10 cellular contexts compared by ENCODE assay signal in the genomic region with DNA sequence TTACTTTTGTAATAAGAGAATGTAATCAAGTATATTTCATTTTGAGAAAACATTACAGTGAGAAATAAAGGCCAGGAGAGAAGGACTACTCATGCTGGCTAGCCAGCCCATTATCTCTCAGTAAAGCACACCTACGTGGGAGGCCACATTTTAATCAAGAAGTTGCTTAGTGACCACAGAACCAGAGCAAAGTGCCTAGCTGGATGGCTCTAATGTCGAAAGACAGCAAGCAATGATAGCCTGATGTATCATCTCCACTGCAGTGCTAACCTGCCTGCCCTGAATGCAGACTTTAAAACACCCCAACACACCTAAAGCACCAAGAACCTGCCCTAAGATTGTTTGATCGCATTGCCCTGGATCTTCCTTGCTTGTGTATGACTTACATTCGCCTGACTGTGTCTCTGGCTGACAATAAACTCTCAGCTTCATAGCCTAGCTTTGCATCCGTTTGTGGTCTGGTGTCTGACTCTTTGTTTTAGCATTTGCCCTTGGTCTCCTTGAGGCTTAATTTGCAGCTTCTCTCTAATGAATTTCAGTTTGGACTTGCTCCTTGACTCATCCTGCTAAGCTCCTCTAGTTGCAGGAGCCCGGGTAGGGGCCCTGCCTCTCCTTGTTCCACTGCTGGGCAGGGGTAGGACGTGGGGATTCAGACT. TPM values are rescaled to one million over a fixed set of nuclear protein-coding genes. Genes with fewer than 3 reads are reported as not detected.
DNase-seq lines count a peak whose midpoint lies in the region; ATAC-seq and TF ChIP-seq lines count a peak whose summit lies in the region.
"Had no signal": no experiment of that assay in that cellular context is flagged by ENCODE, and none has a peak within 500 bp of the region (broad histone marks: within the 10 kb centered on the region; RNA-seq: fewer than 3 reads in every experiment).

No MANE protein-coding gene starts in this region.

- no peaks in the 10 kb centered on the region for H3K9me2 ChIP-seq in OCI-LY1 (ENCODE audit: low read depth, low read length)

- intact Hi-C loops in spleen (cut with DNase I; ENCODE audit: low total_unique reads), result loop anchor here (5.0 kb wide), 1 partner anchor 210 kb away; no protein-coding TSS in a partner anchor

- H3F3A ChIP-seq in OCI-LY1 (ENCODE audit: insufficient read depth, low read length), result no peaks in the 10 kb centered on the region

- peak overlapping the region; percentile 21; the same call in 1 of the 2 replicates for H3K9ac ChIP-seq in OCI-LY1 (ENCODE audit: low read length)

- no peaks in the 10 kb centered on the region for H3K9me3 Mint-ChIP-seq in activated CD8-positive, alpha-beta memory T cell treated with anti-CD3 and anti-CD28 coated beads, Interleukin-2, amount 10 ng/mL, durations not matched to agents 7 days and 5 days (ENCODE audit: low read depth)
- H3K9me3 Mint-ChIP-seq in activated naive CD8-positive, alpha-beta T cell treated with anti-CD3 and anti-CD28 coated beads, Interleukin-2, amount 10 ng/mL, durations not matched to agents 7 days and 5 days, result no peaks in the 10 kb centered on the region

- peaks cover 24% of the 10 kb centered on the region for H3K4me1 ChIP-seq in OCI-LY1 (ENCODE audit: insufficient read depth, low read length, severe bottlenecking)
- H3K4me1 ChIP-seq in spleen, result peaks cover 0 to 10% (median 3%) of the 10 kb centered on the region in 6 donors

- peak; percentile 68 for DNase-seq in activated CD8-positive, alpha-beta memory T cell treated with anti-CD3 and anti-CD28 coated beads, Interleukin-2, amount 10 ng/mL, durations not matched to agents 7 days and 5 days
- DNase-seq in activated CD8-positive, alpha-beta memory T cell treated with anti-CD3 and anti-CD28 coated beads, Interleukin-2, amount 50 U/mL, for 4 hours, result no peak
- DNase-seq in activated naive CD8-positive, alpha-beta T cell treated with anti-CD3 and anti-CD28 coated beads, Interleukin-2, amount 10 ng/mL, durations not matched to agents 7 days and 5 days, result peak; percentile 32
- peak; percentile 46 for DNase-seq in spleen
- DNase-seq in GM20000 (ENCODE audit: low spot score), result no peak
- DNase-seq in NK-92 (lab: John Stamatoyannopoulos, UW; ENCODE audit: unreplicated experiment), result no peak
- DNase-seq: NCI-H446 treated with DMSO at 0.1 percent for 48 hours had no signal

- H3K27me3 Mint-ChIP-seq in activated CD8-positive, alpha-beta memory T cell treated with anti-CD3 and anti-CD28 coated beads, Interleukin-2, amount 10 ng/mL, durations not matched to agents 7 days and 5 days, result no peaks in the 10 kb centered on the region
- H3K27me3 Mint-ChIP-seq in activated naive CD8-positive, alpha-beta T cell treated with anti-CD3 and anti-CD28 coated beads, Interleukin-2, amount 10 ng/mL, durations not matched to agents 7 days and 5 days, result no peaks in the 10 kb centered on the region

- no peaks in the 10 kb centered on the region for H3K36me3 Mint-ChIP-seq in activated CD8-positive, alpha-beta memory T cell treated with anti-CD3 and anti-CD28 coated beads, Interleukin-2, amount 10 ng/mL, durations not matched to agents 7 days and 5 days
- no peaks in the 10 kb centered on the region for H3K36me3 Mint-ChIP-seq in activated naive CD8-positive, alpha-beta T cell treated with anti-CD3 and anti-CD28 coated beads, Interleukin-2, amount 10 ng/mL, durations not matched to agents 7 days and 5 days

- CTCF ChIA-PET in activated CD8-positive, alpha-beta memory T cell treated with anti-CD3 and anti-CD28 coated beads, Interleukin-2, amount 10 ng/mL, durations not matched to agents 7 days and 5 days (lab: Charles Lee), result interaction anchor here (0.8 to 4.6 kb wide), 16 partner anchors 9 to 244 kb away, joined by 3 to 47 read pairs (median 5); partner anchors contain the start of genes SEPTIN6 and SOWAHD

- H3K79me2 ChIP-seq in OCI-LY1 (ENCODE audit: insufficient read depth, low read length), result no peaks in the 10 kb centered on the region

- TF ChIP-seq CTCF in OCI-LY1 (IDR thresholded peaks at IDR 0.05; ENCODE audit: low read length) (no peak), spleen (IDR thresholded peaks at IDR 0.05 in 8 of 11, conservative IDR thresholded peaks at IDR 0.05 in 3 of 11) (no peak), GM20000 (IDR thresholded peaks at IDR 0.05; ENCODE audit: extremely low read depth, missing control alignments) (no peak)

- H3K27me3 ChIP-seq in OCI-LY1 (ENCODE audit: insufficient read depth, low read length), result no peaks in the 10 kb centered on the region
- H3K27me3 ChIP-seq in spleen (replicated peaks in 1 of 7), result no peaks in the 10 kb centered on the region

- no peaks in the 10 kb centered on the region for H3K36me3 ChIP-seq in OCI-LY1 (ENCODE audit: insufficient read depth, low read length)
- H3K36me3 ChIP-seq in spleen, result no peaks in the 10 kb centered on the region

- H3K4me1 Mint-ChIP-seq in activated CD8-positive, alpha-beta memory T cell treated with anti-CD3 and anti-CD28 coated beads, Interleukin-2, amount 10 ng/mL, durations not matched to agents 7 days and 5 days, result peaks cover 20% of the 10 kb centered on the region
- peaks cover 10% of the 10 kb centered on the region for H3K4me1 Mint-ChIP-seq in activated naive CD8-positive, alpha-beta T cell treated with anti-CD3 and anti-CD28 coated beads, Interleukin-2, amount 10 ng/mL, durations not matched to agents 7 days and 5 days

- TF ChIP-seq POLR2A in spleen (IDR thresholded peaks at IDR 0.05), result no peak

- no peaks in the 10 kb centered on the region for H4K20me1 ChIP-seq in OCI-LY1 (ENCODE audit: insufficient read depth, low read length)

- peak; percentile 90 for ATAC-seq in activated CD8-positive, alpha-beta memory T cell treated with anti-CD3 and anti-CD28 coated beads, Interleukin-2, amount 10 ng/mL, durations not matched to agents 7 days and 5 days
- peak; percentile 88 for ATAC-seq in activated naive CD8-positive, alpha-beta T cell treated with anti-CD3 and anti-CD28 coated beads, Interleukin-2, amount 10 ng/mL, durations not matched to agents 7 days and 5 days (ENCODE audit: low read depth)
- ATAC-seq in HG03432 (IDR thresholded peaks at IDR 0.05; ENCODE audit: unreplicated experiment), result no peak

- H3K4me3 ChIP-seq in OCI-LY1 (ENCODE audit: low read depth, low read length, poor library complexity, severe bottlenecking), result no peak overlapping the region
- no peak overlapping the region for H3K4me3 ChIP-seq in spleen

- POLR2A ChIA-PET in activated naive CD8-positive, alpha-beta T cell treated with anti-CD3 and anti-CD28 coated beads, Interleukin-2, amount 10 ng/mL, durations not matched to agents 7 days and 5 days (lab: Charles Lee), result interaction anchor here (0.7 to 3.6 kb wide), 10 partner anchors 10 to 121 kb away, joined by 3 to 22 read pairs (median 8); partner anchors contain the start of genes NKRF and SEPTIN6

- 47 to 77% (median 60%) methylated on average over 7 of the region's 7 CpGs for WGBS in spleen, 5 donors

- H3K27ac ChIP-seq in OCI-LY1 (ENCODE audit: low read depth, low read length, poor library complexity, severe bottlenecking) (peak overlapping the region; percentile 65), spleen (peak overlapping the region in 2 of 8 donors; percentile 9 to 53)

- peak overlapping the region; percentile 34 for H3K4me3 Mint-ChIP-seq in activated CD8-positive, alpha-beta memory T cell treated with anti-CD3 and anti-CD28 coated beads, Interleukin-2, amount 10 ng/mL, durations not matched to agents 7 days and 5 days
- H3K4me3 Mint-ChIP-seq in activated naive CD8-positive, alpha-beta T cell treated with anti-CD3 and anti-CD28 coated beads, Interleukin-2, amount 10 ng/mL, durations not matched to agents 7 days and 5 days, result peak overlapping the region; percentile 58

- H3K9me3 ChIP-seq in OCI-LY1 (ENCODE audit: low read length) (no peaks in the 10 kb centered on the region), spleen (no peaks in the 10 kb centered on the region)

- no peak overlapping the region for H2AFZ ChIP-seq in OCI-LY1 (ENCODE audit: low read length)

- H3K27ac Mint-ChIP-seq in activated CD8-positive, alpha-beta memory T cell treated with anti-CD3 and anti-CD28 coated beads, Interleukin-2, amount 10 ng/mL, durations not matched to agents 7 days and 5 days, result peak overlapping the region; percentile 91
- peak overlapping the region; percentile 87 for H3K27ac Mint-ChIP-seq in activated naive CD8-positive, alpha-beta T cell treated with anti-CD3 and anti-CD28 coated beads, Interleukin-2, amount 10 ng/mL, durations not matched to agents 7 days and 5 days

- peak overlapping the region; percentile 2; the same call in 1 of the 2 replicates for H3K4me2 ChIP-seq in OCI-LY1 (ENCODE audit: low read length)

RNA-seq across cellular contexts. Expression of gene SOWAHD, which starts 31.4 kb away (rescaled TPM):
- 1 to 10 TPM; 2.1 to 4.7 TPM for total RNA-seq in activated CD8-positive, alpha-beta memory T cell treated with anti-CD3 and anti-CD28 coated beads, Interleukin-2, amount 10 ng/mL, durations not matched to agents 7 days and 5 days
- 1 to 10 TPM; 1.7 to 2.1 TPM for total RNA-seq in activated naive CD8-positive, alpha-beta T cell treated with anti-CD3 and anti-CD28 coated beads, Interleukin-2, amount 10 ng/mL, durations not matched to agents 7 days and 5 days
- 1 to 10 TPM; 5.0 to 9.5 (median 8.1) TPM for total RNA-seq in spleen
- polyA plus RNA-seq in spleen, result 10 to 100 TPM; 19.2 to 26.2 (median 19.9) TPM
- total RNA-seq: dermis microvascular lymphatic vessel endothelial cell had no signal

RNA-seq across cellular contexts. Expression of gene SEPTIN6, which starts 34.1 kb away (rescaled TPM):
- total RNA-seq in activated CD8-positive, alpha-beta memory T cell treated with anti-CD3 and anti-CD28 coated beads, Interleukin-2, amount 10 ng/mL, durations not matched to agents 7 days and 5 days, result 100 to 1,000 TPM; 236 to 263 TPM
- total RNA-seq in activated naive CD8-positive, alpha-beta T cell treated with anti-CD3 and anti-CD28 coated beads, Interleukin-2, amount 10 ng/mL, durations not matched to agents 7 days and 5 days, result 100 to 1,000 TPM; 257 to 274 TPM
- 100 to 1,000 TPM in 3 of 7 donors, 10 to 100 TPM in 4; 94.7 to 139 (median 99.8) TPM for total RNA-seq in spleen
- 10 to 100 TPM; 45.1 to 58.2 (median 50.8) TPM for polyA plus RNA-seq in spleen

Comparison
In these comparisons a context has a peak if more than half of its experiments do, and no peak if none do; other contexts are left out.
1. DNase-seq: peak in activated CD8-positive, alpha-beta memory T cell treated with anti-CD3 and anti-CD28 coated beads, Interleukin-2, amount 10 ng/mL, durations not matched to agents 7 days and 5 days (single experiment), activated naive CD8-positive, alpha-beta T cell treated with anti-CD3 and anti-CD28 coated beads, Interleukin-2, amount 10 ng/mL, durations not matched to agents 7 days and 5 days (single experiment) and spleen (single experiment); none in activated CD8-positive, alpha-beta memory T cell treated with anti-CD3 and anti-CD28 coated beads, Interleukin-2, amount 50 U/mL, for 4 hours (single experiment), GM20000 (single experiment) and NK-92 (single experiment).